1 cellular context compared by ENCODE assay signal in the genomic region with DNA sequence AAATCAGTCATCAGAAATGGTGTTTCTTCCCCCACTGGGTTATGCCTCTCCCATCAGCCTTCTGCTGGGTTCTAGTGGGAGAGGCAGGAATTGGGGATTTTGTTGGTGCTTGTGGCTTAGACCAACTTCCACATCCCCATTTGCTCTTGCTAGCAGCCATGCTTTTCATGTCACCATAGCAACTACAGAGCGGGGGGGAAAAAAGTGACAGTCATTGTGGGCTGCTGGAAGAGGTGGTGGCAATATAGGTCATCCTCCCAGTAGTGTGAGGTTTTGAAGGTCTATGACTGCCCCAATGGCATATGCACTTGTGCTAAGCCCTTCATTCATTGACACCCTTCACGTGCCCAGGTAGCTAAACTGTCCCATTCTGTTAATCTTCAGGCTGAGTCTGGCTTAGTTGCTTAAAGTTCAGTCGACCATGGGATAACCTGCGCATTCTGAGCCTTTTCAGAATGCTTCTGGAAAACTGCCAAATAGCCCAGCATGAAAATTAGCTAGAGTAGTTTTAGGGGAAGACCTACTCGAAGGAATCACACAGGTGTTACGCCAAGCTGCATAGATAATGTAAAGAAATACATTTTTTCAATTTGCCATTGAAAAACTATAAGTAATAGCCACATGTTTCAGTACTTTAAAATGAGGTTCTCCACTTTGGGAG.
TF ChIP-seq lines count a peak whose summit lies in the region.

No MANE protein-coding gene starts in this region.

TF ChIP-seq in K562, 482 proteins besides CTCF, POLR2A, EP300 and RAD21 (continued from another document):
- TF ChIP-seq, protein P1, sequence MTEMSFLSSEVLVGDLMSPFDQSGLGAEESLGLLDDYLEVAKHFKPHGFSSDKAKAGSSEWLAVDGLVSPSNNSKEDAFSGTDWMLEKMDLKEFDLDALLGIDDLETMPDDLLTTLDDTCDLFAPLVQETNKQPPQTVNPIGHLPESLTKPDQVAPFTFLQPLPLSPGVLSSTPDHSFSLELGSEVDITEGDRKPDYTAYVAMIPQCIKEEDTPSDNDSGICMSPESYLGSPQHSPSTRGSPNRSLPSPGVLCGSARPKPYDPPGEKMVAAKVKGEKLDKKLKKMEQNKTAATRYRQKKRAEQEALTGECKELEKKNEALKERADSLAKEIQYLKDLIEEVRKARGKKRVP (CRISPR knock-in tag; IDR thresholded peaks at IDR 0.05) = no peak
- peak; percentile 70 for TF ChIP-seq NFE2L1 (tag; IDR thresholded peaks at IDR 0.05; ENCODE audit: borderline replicate concordance, low read depth)
- peak; percentile 92 for TF ChIP-seq C11orf30 (IDR thresholded peaks at IDR 0.05; ENCODE audit: low read depth)
- peak; percentile 95 for TF ChIP-seq ZNF316 (IDR thresholded peaks at IDR 0.05)
- no peak for TF ChIP-seq MIER1 (IDR thresholded peaks at IDR 0.05; ENCODE audit: low read depth)
- peak; percentile 6 to 76 (median 12) for TF ChIP-seq YY1 (IDR thresholded peaks at IDR 0.05; ENCODE audit: borderline replicate concordance in 1 of 3, control insufficient read depth in 1 of 3, extremely low read depth in 1 of 3, insufficient read depth in 3 of 3, insufficient read length in 1 of 3, insufficient replicate concordance in 2 of 3, low read depth in 1 of 3, low read length in 2 of 3)
- TF ChIP-seq BMI1 (IDR thresholded peaks at IDR 0.05; ENCODE audit: low read length) = peak; percentile 82
- peak; percentile 70; the same call in 1 of the 2 replicates for TF ChIP-seq ESRRA (IDR thresholded peaks at IDR 0.05; ENCODE audit: borderline replicate concordance, low read depth)
- peak; percentile 16 for TF ChIP-seq MEIS2 (IDR thresholded peaks at IDR 0.05; ENCODE audit: partially characterized antibody)
- TF ChIP-seq ZNF668 (CRISPR knock-in tag; IDR thresholded peaks at IDR 0.05) = no peak
- no peak for TF ChIP-seq MED1 (CRISPR knock-in tag; IDR thresholded peaks at IDR 0.05; ENCODE audit: borderline replicate concordance)
- no peak for TF ChIP-seq MYBL2 (IDR thresholded peaks at IDR 0.05; ENCODE audit: low read depth)
- TF ChIP-seq MYBL2 (CRISPR knock-in tag; IDR thresholded peaks at IDR 0.05; ENCODE audit: borderline replicate concordance) = no peak
- TF ChIP-seq ZNF23 (CRISPR knock-in tag; IDR thresholded peaks at IDR 0.05) = no peak
- no peak for TF ChIP-seq NCOA4 (IDR thresholded peaks at IDR 0.05; ENCODE audit: partially characterized antibody)
- 0 out of 2 replicates have a peak, but pooled peaks have one; percentile 22 for TF ChIP-seq ZEB2 (IDR thresholded peaks at IDR 0.05)
- TF ChIP-seq ZNF785 (CRISPR knock-in tag; IDR thresholded peaks at IDR 0.05) = no peak
- TF ChIP-seq CCNT2 (IDR thresholded peaks at IDR 0.05; ENCODE audit: borderline replicate concordance, extremely low read depth, insufficient read length, low read depth, low read length) = no peak
- no peak for TF ChIP-seq ZNF445 (CRISPR knock-in tag; IDR thresholded peaks at IDR 0.05; ENCODE audit: low read depth)
- no peak for TF ChIP-seq RAD51 (IDR thresholded peaks at IDR 0.05; ENCODE audit: borderline replicate concordance, low read depth)
- no peak for TF ChIP-seq ZNF76 (CRISPR knock-in tag; IDR thresholded peaks at IDR 0.05; ENCODE audit: borderline replicate concordance)
- TF ChIP-seq GTF2F1 (IDR thresholded peaks at IDR 0.05; ENCODE audit: low read depth, low read length) = no peak
- TF ChIP-seq, protein P2, sequence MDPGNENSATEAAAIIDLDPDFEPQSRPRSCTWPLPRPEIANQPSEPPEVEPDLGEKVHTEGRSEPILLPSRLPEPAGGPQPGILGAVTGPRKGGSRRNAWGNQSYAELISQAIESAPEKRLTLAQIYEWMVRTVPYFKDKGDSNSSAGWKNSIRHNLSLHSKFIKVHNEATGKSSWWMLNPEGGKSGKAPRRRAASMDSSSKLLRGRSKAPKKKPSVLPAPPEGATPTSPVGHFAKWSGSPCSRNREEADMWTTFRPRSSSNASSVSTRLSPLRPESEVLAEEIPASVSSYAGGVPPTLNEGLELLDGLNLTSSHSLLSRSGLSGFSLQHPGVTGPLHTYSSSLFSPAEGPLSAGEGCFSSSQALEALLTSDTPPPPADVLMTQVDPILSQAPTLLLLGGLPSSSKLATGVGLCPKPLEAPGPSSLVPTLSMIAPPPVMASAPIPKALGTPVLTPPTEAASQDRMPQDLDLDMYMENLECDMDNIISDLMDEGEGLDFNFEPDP (CRISPR knock-in tag; IDR thresholded peaks at IDR 0.05) = no peak
- peak; percentile 82 for TF ChIP-seq MAFF (IDR thresholded peaks at IDR 0.05; ENCODE audit: low read length)
- peak; percentile 77 for TF ChIP-seq MAFK (IDR thresholded peaks at IDR 0.05; ENCODE audit: low read length)
- TF ChIP-seq RBM14 (IDR thresholded peaks at IDR 0.05; ENCODE audit: borderline replicate concordance, insufficient read depth, low read depth, low read length) = no peak
- TF ChIP-seq, protein P3, sequence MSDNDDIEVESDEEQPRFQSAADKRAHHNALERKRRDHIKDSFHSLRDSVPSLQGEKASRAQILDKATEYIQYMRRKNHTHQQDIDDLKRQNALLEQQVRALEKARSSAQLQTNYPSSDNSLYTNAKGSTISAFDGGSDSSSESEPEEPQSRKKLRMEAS (CRISPR knock-in tag; IDR thresholded peaks at IDR 0.05) = peak; percentile 27; the same call in 1 of the 2 replicates
- TF ChIP-seq, protein P4, sequence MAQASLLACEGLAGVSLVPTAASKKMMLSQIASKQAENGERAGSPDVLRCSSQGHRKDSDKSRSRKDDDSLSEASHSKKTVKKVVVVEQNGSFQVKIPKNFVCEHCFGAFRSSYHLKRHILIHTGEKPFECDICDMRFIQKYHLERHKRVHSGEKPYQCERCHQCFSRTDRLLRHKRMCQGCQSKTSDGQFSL (CRISPR knock-in tag; IDR thresholded peaks at IDR 0.05) = peak; percentile 74
- TF ChIP-seq, protein P4 (tag; IDR thresholded peaks at IDR 0.05) = peak in 1 of 2 experiments; percentile 77; a peak in 2 of 4 replicates
- no peak for TF ChIP-seq NFYB (IDR thresholded peaks at IDR 0.05; ENCODE audit: extremely low read depth, insufficient read length)
- TF ChIP-seq SMARCA4 (IDR thresholded peaks at IDR 0.05) = peak; percentile 15; the same call in 1 of the 2 replicates
- TF ChIP-seq ZNF253 (CRISPR knock-in tag; conservative IDR thresholded peaks at IDR 0.05) = no peak
- TF ChIP-seq ZNF354B (CRISPR knock-in tag; IDR thresholded peaks at IDR 0.05) = no peak
- no peak for TF ChIP-seq FUS (optimal IDR thresholded peaks at IDR 0.05; ENCODE audit: low read depth, low read length)
- TF ChIP-seq MXI1 (IDR thresholded peaks at IDR 0.05; ENCODE audit: low read depth, low read length) = peak; percentile 39; the same call in 1 of the 2 replicates
- TF ChIP-seq ZNF79 (CRISPR knock-in tag; IDR thresholded peaks at IDR 0.05; ENCODE audit: low read depth) = no peak
- no peak for TF ChIP-seq HNRNPLL (IDR thresholded peaks at IDR 0.05; ENCODE audit: low read depth, low read length, poor library complexity, severe bottlenecking)
- no peak for TF ChIP-seq ZNF212 (CRISPR knock-in tag; IDR thresholded peaks at IDR 0.05)
- TF ChIP-seq TAF1 (IDR thresholded peaks at IDR 0.05; ENCODE audit: control insufficient read depth, extremely low read depth, insufficient read depth, low read length, severe bottlenecking) = no peak
- 0 out of 2 replicates have a peak, but pooled peaks have one; percentile 51 for TF ChIP-seq EHMT2 (IDR thresholded peaks at IDR 0.05)
- no peak for TF ChIP-seq SIRT6 (IDR thresholded peaks at IDR 0.05; ENCODE audit: low read depth, low read length)
- TF ChIP-seq JUND (IDR thresholded peaks at IDR 0.05; ENCODE audit: borderline replicate concordance, low read depth, low read length) = peak; percentile 21; the same call in 1 of the 2 replicates
- TF ChIP-seq JUND (tag; IDR thresholded peaks at IDR 0.05; ENCODE audit: borderline replicate concordance, low read depth, low read length) = peak; percentile 19; the same call in 2 of the 3 replicates
- no peak for TF ChIP-seq POLR2G (IDR thresholded peaks at IDR 0.05; ENCODE audit: low read depth, low read length)
- peak; percentile 95 for TF ChIP-seq MAFG (tag; conservative IDR thresholded peaks at IDR 0.05)
- TF ChIP-seq MEF2D (tag; conservative IDR thresholded peaks at IDR 0.05; ENCODE audit: low read depth) = 0 out of 2 replicates have a peak, but pooled peaks have one; percentile 20
- no peak for TF ChIP-seq ARID2 (IDR thresholded peaks at IDR 0.05)
- TF ChIP-seq ZFP36 (IDR thresholded peaks at IDR 0.05; ENCODE audit: low read depth, low read length, partially characterized antibody) = peak; percentile 66
- TF ChIP-seq ZNF75A (CRISPR knock-in tag; IDR thresholded peaks at IDR 0.05) = no peak
- peak in 1 of 2 experiments; percentile 13; a peak in 1 of 4 replicates for TF ChIP-seq HDAC1 (IDR thresholded peaks at IDR 0.05)
- peak; percentile 57; the same call in 1 of the 2 replicates for TF ChIP-seq ATF7 (IDR thresholded peaks at IDR 0.05)
- TF ChIP-seq ZNF184 (CRISPR knock-in tag; IDR thresholded peaks at IDR 0.05) = no peak
- TF ChIP-seq SOX6 (IDR thresholded peaks at IDR 0.05) = 0 out of 2 replicates have a peak, but pooled peaks have one; percentile 31
- no peak for TF ChIP-seq MBD2 (IDR thresholded peaks at IDR 0.05; ENCODE audit: borderline replicate concordance, low read depth)
- TF ChIP-seq ATF1 (CRISPR knock-in tag; IDR thresholded peaks at IDR 0.05) = no peak
- TF ChIP-seq ATF1 (tag; IDR thresholded peaks at IDR 0.05) = peak; percentile 30; the same call in 1 of the 2 replicates
- peak in 1 of 2 experiments; percentile 65; a peak in 2 of 4 replicates for TF ChIP-seq RCOR1 (IDR thresholded peaks at IDR 0.05; ENCODE audit: borderline replicate concordance in 1 of 2, low read depth in 2 of 2, low read length in 2 of 2)
- TF ChIP-seq, protein P5, sequence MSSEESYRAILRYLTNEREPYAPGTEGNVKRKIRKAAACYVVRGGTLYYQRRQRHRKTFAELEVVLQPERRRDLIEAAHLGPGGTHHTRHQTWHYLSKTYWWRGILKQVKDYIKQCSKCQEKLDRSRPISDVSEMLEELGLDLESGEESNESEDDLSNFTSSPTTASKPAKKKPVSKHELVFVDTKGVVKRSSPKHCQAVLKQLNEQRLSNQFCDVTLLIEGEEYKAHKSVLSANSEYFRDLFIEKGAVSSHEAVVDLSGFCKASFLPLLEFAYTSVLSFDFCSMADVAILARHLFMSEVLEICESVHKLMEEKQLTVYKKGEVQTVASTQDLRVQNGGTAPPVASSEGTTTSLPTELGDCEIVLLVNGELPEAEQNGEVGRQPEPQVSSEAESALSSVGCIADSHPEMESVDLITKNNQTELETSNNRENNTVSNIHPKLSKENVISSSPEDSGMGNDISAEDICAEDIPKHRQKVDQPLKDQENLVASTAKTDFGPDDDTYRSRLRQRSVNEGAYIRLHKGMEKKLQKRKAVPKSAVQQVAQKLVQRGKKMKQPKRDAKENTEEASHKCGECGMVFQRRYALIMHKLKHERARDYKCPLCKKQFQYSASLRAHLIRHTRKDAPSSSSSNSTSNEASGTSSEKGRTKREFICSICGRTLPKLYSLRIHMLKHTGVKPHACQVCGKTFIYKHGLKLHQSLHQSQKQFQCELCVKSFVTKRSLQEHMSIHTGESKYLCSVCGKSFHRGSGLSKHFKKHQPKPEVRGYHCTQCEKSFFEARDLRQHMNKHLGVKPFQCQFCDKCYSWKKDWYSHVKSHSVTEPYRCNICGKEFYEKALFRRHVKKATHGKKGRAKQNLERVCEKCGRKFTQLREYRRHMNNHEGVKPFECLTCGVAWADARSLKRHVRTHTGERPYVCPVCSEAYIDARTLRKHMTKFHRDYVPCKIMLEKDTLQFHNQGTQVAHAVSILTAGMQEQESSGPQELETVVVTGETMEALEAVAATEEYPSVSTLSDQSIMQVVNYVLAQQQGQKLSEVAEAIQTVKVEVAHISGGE (CRISPR knock-in tag; IDR thresholded peaks at IDR 0.05) = no peak
- no peak for TF ChIP-seq PHF8 (IDR thresholded peaks at IDR 0.05; ENCODE audit: borderline replicate concordance, low read length)
- TF ChIP-seq OTX1 (CRISPR knock-in tag; IDR thresholded peaks at IDR 0.05) = no peak
- TF ChIP-seq EWSR1 (IDR thresholded peaks at IDR 0.05; ENCODE audit: borderline replicate concordance, low read depth, partially characterized antibody) = no peak
- TF ChIP-seq PRMT5 (CRISPR knock-in tag; IDR thresholded peaks at IDR 0.05) = no peak
- TF ChIP-seq TCF7 (IDR thresholded peaks at IDR 0.05; ENCODE audit: borderline replicate concordance) = no peak
- TF ChIP-seq NFE2 (IDR thresholded peaks at IDR 0.05; ENCODE audit: low read depth) = peak; percentile 98
- TF ChIP-seq MAZ (CRISPR knock-in tag; conservative IDR thresholded peaks at IDR 0.05 in 1 of 2, IDR thresholded peaks at IDR 0.05 in 1 of 2) = peak in 1 of 2 experiments; percentile 3; a peak in 1 of 4 replicates
- TF ChIP-seq ADNP (tag; IDR thresholded peaks at IDR 0.05) = no peak
- TF ChIP-seq ZNF133 (CRISPR knock-in tag; IDR thresholded peaks at IDR 0.05) = no peak
- TF ChIP-seq, protein P6, sequence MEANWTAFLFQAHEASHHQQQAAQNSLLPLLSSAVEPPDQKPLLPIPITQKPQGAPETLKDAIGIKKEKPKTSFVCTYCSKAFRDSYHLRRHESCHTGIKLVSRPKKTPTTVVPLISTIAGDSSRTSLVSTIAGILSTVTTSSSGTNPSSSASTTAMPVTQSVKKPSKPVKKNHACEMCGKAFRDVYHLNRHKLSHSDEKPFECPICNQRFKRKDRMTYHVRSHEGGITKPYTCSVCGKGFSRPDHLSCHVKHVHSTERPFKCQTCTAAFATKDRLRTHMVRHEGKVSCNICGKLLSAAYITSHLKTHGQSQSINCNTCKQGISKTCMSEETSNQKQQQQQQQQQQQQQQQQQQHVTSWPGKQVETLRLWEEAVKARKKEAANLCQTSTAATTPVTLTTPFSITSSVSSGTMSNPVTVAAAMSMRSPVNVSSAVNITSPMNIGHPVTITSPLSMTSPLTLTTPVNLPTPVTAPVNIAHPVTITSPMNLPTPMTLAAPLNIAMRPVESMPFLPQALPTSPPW (CRISPR knock-in tag; IDR thresholded peaks at IDR 0.05) = peak; percentile 92
- TF ChIP-seq, protein P7, sequence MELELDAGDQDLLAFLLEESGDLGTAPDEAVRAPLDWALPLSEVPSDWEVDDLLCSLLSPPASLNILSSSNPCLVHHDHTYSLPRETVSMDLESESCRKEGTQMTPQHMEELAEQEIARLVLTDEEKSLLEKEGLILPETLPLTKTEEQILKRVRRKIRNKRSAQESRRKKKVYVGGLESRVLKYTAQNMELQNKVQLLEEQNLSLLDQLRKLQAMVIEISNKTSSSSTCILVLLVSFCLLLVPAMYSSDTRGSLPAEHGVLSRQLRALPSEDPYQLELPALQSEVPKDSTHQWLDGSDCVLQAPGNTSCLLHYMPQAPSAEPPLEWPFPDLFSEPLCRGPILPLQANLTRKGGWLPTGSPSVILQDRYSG (tag; conservative IDR thresholded peaks at IDR 0.05; ENCODE audit: low read depth) = 0 out of 2 replicates have a peak, but pooled peaks have one; percentile 24
- TF ChIP-seq RFX1 (IDR thresholded peaks at IDR 0.05) = peak; percentile 96
